ENCODE assay signal across 10 cellular contexts in the genomic region with DNA sequence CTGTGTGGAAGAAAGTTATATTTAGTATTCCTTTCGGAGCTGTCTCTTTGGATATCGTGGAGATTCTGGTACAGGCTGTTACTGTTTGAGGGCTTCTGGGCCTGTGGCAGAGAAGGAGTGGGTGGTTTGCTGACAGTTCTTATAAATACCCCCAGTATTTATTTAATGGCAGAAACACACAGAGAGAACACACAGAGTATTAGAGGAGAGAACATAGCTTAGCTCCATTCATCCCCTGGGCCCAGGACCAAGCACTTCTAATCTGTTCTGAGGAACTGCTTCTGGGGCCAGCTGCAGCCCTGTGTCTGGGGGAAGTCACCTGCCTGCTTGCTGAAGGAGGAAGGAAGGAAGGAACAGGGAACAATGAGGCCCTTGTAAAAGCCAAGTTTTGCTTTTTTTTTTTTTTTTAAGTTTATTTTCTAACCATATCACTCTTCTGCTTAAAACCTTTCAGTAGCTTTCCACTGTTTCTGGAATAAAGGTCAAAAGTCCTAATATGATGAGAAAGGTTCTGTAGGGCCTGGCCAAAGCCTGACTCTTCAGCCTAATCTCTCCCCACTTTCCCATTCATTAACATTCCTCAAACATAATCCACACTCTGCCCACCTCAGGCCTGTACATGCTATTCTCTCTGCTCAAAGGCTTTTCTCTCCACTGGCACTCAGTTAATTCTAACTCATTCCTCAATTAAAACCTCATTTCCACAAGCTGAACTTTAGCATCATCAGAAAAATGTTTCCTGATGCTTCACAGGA. TPM values are rescaled to one million over a fixed set of nuclear protein-coding genes. Genes with fewer than 3 reads are reported as not detected.
A peak's percentile ranks its signal among the peaks of the same experiment; 100 is the strongest.
DNase-seq lines count a peak whose midpoint lies in the region; ATAC-seq and TF ChIP-seq lines count a peak whose summit lies in the region.
"Had no signal": no experiment of that assay in that cellular context is flagged by ENCODE, and none has a peak within 500 bp of the region (broad histone marks: within the 10 kb centered on the region; RNA-seq: fewer than 3 reads in every experiment).

No MANE protein-coding gene starts in this region.

- H3K27ac Mint-ChIP-seq in CD4-positive, CD25-positive, alpha-beta regulatory T cell: peak overlapping the region in 2 of 3 donors; percentile 71 to 74

- no peaks in the 10 kb centered on the region for H3K4me1 ChIP-seq in CD4-positive, CD25-positive, alpha-beta regulatory T cell (ENCODE audit: control insufficient read depth, insufficient read depth, low read length, poor library complexity, severe bottlenecking)
- H3K4me1 ChIP-seq in cardiac muscle cell (ENCODE audit: low read depth) (peaks cover 16% of the 10 kb centered on the region), osteoblast (ENCODE audit: insufficient read depth, low read length) (no peaks in the 10 kb centered on the region)

- H3K4me2 ChIP-seq in osteoblast (ENCODE audit: insufficient read depth, low read length): no peak overlapping the region

- peaks cover 0 to 6% (median 0%) of the 10 kb centered on the region in 4 donors for H3K4me1 Mint-ChIP-seq in CD4-positive, CD25-positive, alpha-beta regulatory T cell

- no peaks in the 10 kb centered on the region for H3K36me3 Mint-ChIP-seq in CD4-positive, CD25-positive, alpha-beta regulatory T cell

- no peak overlapping the region for H3K4me3 ChIP-seq in CD4-positive, CD25-positive, alpha-beta regulatory T cell (ENCODE audit: low read depth, low read length)
- H3K4me3 ChIP-seq in cardiac muscle cell: no peak overlapping the region
- H3K4me3 ChIP-seq in osteoblast (ENCODE audit: insufficient read depth, low read length): no peak overlapping the region

- H3K79me2 ChIP-seq in osteoblast (ENCODE audit: insufficient read depth, low read length): no peaks in the 10 kb centered on the region

- no peak for ATAC-seq in CD4-positive, CD25-positive, alpha-beta regulatory T cell (ENCODE audit: low read depth in 2 of 2)
- no peak for ATAC-seq in GM19328 (IDR thresholded peaks at IDR 0.05; ENCODE audit: unreplicated experiment)

- no peak overlapping the region for H3K27ac ChIP-seq in CD4-positive, CD25-positive, alpha-beta regulatory T cell (ENCODE audit: insufficient read depth, low read length, poor library complexity, severe bottlenecking)
- H3K27ac ChIP-seq in cardiac muscle cell (peak overlapping the region; percentile 85), osteoblast (ENCODE audit: low read depth, low read length) (no peak overlapping the region)

- H2AFZ ChIP-seq in osteoblast (ENCODE audit: low read length): peak overlapping the region; percentile 26

- peaks cover 4% of the 10 kb centered on the region for H3K27me3 Mint-ChIP-seq in CD4-positive, CD25-positive, alpha-beta regulatory T cell

- no peaks in the 10 kb centered on the region for H3K27me3 ChIP-seq in CD4-positive, CD25-positive, alpha-beta regulatory T cell (ENCODE audit: control insufficient read depth, insufficient read depth, low read length)
- no peaks in the 10 kb centered on the region for H3K27me3 ChIP-seq in cardiac muscle cell
- no peaks in the 10 kb centered on the region for H3K27me3 ChIP-seq in osteoblast (ENCODE audit: insufficient read depth, low read length)

- H3K4me3 Mint-ChIP-seq in CD4-positive, CD25-positive, alpha-beta regulatory T cell: no peak overlapping the region

- DNase-seq in CD4-positive, CD25-positive, alpha-beta regulatory T cell: no peak
- DNase-seq in UCSD-AML1 (lab: John Stamatoyannopoulos, UW; ENCODE audit: unreplicated experiment) (peak; percentile 26), cardiac muscle cell (ENCODE audit: low read depth in 1 of 2, low spot score in 1 of 2) (peak; percentile 21 to 44), osteoblast (ENCODE audit: insufficient read length, low spot score, missing footprints) (no peak), OCI-M2 (lab: John Stamatoyannopoulos, UW; ENCODE audit: unreplicated experiment) (no peak), T-helper 2 cell (no peak)
- no peak for DNase-seq in activated naive CD4-positive, alpha-beta T cell treated with anti-CD3 and anti-CD28 coated beads, Interleukin-2, amount 50 U/mL, for 16 hours
- DNase-seq: effector memory CD4-positive, alpha-beta T cell; mesenchymal stem cell had no signal

- no peaks in the 10 kb centered on the region for H3K36me3 ChIP-seq in CD4-positive, CD25-positive, alpha-beta regulatory T cell (ENCODE audit: control insufficient read depth, insufficient read depth, low read length)
- H3K36me3 ChIP-seq in cardiac muscle cell (no peaks in the 10 kb centered on the region), osteoblast (ENCODE audit: insufficient read depth, low read length) (no peaks in the 10 kb centered on the region)

- TF ChIP-seq CTCF in cardiac muscle cell (IDR thresholded peaks at IDR 0.05; ENCODE audit: low read depth, low read length) (no peak), osteoblast (IDR thresholded peaks at IDR 0.05; ENCODE audit: extremely low read depth, low read depth, low read length) (no peak)

- no peaks in the 10 kb centered on the region for H3K9me3 ChIP-seq in CD4-positive, CD25-positive, alpha-beta regulatory T cell (ENCODE audit: control insufficient read depth in 2 of 2, low read length in 2 of 2)
- no peaks in the 10 kb centered on the region for H3K9me3 ChIP-seq in cardiac muscle cell (ENCODE audit: low read depth)
- no peaks in the 10 kb centered on the region for H3K9me3 ChIP-seq in osteoblast (ENCODE audit: low read depth, low read length)

- no peaks in the 10 kb centered on the region for H3K9me3 Mint-ChIP-seq in CD4-positive, CD25-positive, alpha-beta regulatory T cell

- no peaks in the 10 kb centered on the region for H4K20me1 ChIP-seq in osteoblast (ENCODE audit: insufficient read depth, low read length)

RNA-seq across cellular contexts. Expression of a gene that starts 11.8 kb away (rescaled TPM):
- total RNA-seq in CD4-positive, CD25-positive, alpha-beta regulatory T cell: not detected
- 1 to 10 TPM in 1 of 4 donors, under 1 TPM in 3; 0.16 to 1.2 (median 0.21) TPM for polyA plus RNA-seq in CD4-positive, CD25-positive, alpha-beta regulatory T cell
- total RNA-seq in cardiac muscle cell: not detected in 2 replicates
- polyA plus RNA-seq in cardiac muscle cell: 0.13 and 0.27 TPM in 2 replicates
- not detected in 2 replicates for total RNA-seq in osteoblast

RNA-seq across cellular contexts. Expression of a gene that starts 16.4 kb away (rescaled TPM):
- total RNA-seq in CD4-positive, CD25-positive, alpha-beta regulatory T cell: 185 TPM
- polyA plus RNA-seq in CD4-positive, CD25-positive, alpha-beta regulatory T cell: 10 to 100 TPM in 1 of 4 donors, 1 to 10 TPM in 3; 5.7 to 11.0 (median 7.9) TPM
- total RNA-seq in cardiac muscle cell (10.0 and 13.7 TPM in 2 replicates), osteoblast (11.8 and 15.9 TPM in 2 replicates)
- 17.3 and 18.6 TPM in 2 replicates for polyA plus RNA-seq in cardiac muscle cell

Comparison
In these comparisons a context has a peak if more than half of its experiments do, and no peak if none do; other contexts are left out.
1. DNase-seq: peak in UCSD-AML1 (single experiment) and cardiac muscle cell (2 of 2); none in CD4-positive, CD25-positive, alpha-beta regulatory T cell (0 of 3), osteoblast (single experiment), activated naive CD4-positive, alpha-beta T cell treated with anti-CD3 and anti-CD28 coated beads, Interleukin-2, amount 50 U/mL, for 16 hours (single experiment), OCI-M2 (single experiment) and T-helper 2 cell (0 of 5).
2. RNA of a gene that starts 16.4 kb away (total RNA-seq): 185 TPM in CD4-positive, CD25-positive, alpha-beta regulatory T cell (single experiment); 11.8 to 15.9 TPM in osteoblast and 10.0 to 13.7 TPM in cardiac muscle cell; every median in the first group is over 10 times any median in the second.